In the genomic region with DNA sequence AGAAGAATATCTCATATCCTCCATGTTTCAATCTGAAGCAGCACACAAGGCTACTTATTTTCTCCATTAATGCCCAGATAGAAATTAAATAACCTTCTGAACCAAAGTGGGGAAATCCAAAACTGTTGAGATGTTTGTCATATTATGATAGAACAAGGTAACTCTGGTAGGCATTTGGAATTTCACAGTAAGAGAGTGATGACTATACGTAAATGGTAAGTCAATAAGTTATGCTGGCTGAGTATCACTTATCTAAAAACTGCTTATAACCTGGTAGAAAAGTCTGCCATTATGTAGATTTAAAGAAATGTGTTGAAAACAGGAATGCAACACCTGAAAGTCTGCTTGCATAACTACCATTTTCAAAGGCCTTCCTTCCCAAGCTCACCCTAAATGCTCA, we compare ENCODE assay signal across 36 cellular contexts.
"Had no signal": no experiment of that assay in that cellular context is flagged by ENCODE, and none has a peak within 500 bp of the region (broad histone marks: within the 10 kb centered on the region; RNA-seq: fewer than 3 reads in every experiment).

No MANE protein-coding gene starts in this region.

- H3K27ac ChIP-seq: brain microvascular endothelial cell, coronary artery, esophagus muscularis mucosa, foreskin keratinocyte, gastrocnemius medialis, WERI-Rb-1 had no signal

- DNase-seq: activated CD4-positive, alpha-beta memory T cell treated with anti-CD3 and anti-CD28 coated beads for 36 hours; activated CD4-positive, alpha-beta T cell treated with anti-CD3 and anti-CD28 coated beads for 36 hours; activated CD4-positive, alpha-beta T cell treated with anti-CD3 and anti-CD28 coated beads, Interleukin-2, amount 10 ng/mL, durations not matched to agents 24 days and 14 days; activated CD4-positive, CD25-positive, alpha-beta regulatory T cell; activated CD4-positive, CD25-positive, alpha-beta regulatory T cell treated with anti-CD3 and anti-CD28 coated beads, Interleukin-2, amount 50 U/mL, for 72 hours; activated CD8-positive, alpha-beta memory T cell treated with anti-CD3 and anti-CD28 coated beads, Interleukin-2, amount 10 ng/mL, durations not matched to agents 7 days and 5 days; activated CD8-positive, alpha-beta memory T cell treated with anti-CD3 and anti-CD28 coated beads, Interleukin-2, amount 50 U/mL, for 4 hours; activated CD8-positive, alpha-beta T cell treated with anti-CD3 and anti-CD28 coated beads, Interleukin-2, amount 10 ng/mL, durations not matched to agents 7 days and 5 days; activated effector memory CD4-positive, alpha-beta T cell treated with Interleukin-2 at 50 U/mL for 16 hours; activated gamma-delta T cell treated with Interleukin-2 at 50 U/mL for 16 hours; activated naive CD4-positive, alpha-beta T cell treated with anti-CD3 and anti-CD28 coated beads, Interleukin-2, amount 50 U/mL, for 16 hours; activated naive CD4-positive, alpha-beta T cell treated with Interleukin-2 at 50 U/mL for 16 hours; activated T-cell treated with anti-CD3 and anti-CD28 coated beads, Interleukin-2, amount 50 U/mL, for 4 hours; amniotic stem cell; anterior cingulate cortex; brain microvascular endothelial cell; dorsolateral prefrontal cortex; effector memory CD4-positive, alpha-beta T cell; erythroblast; foreskin keratinocyte; gastrocnemius medialis; glutamatergic neuron; SW 1271; T-cell; T1000; WERI-Rb-1 had no signal

- H3K9me3 ChIP-seq: esophagus muscularis mucosa, gastrocnemius medialis had no signal

- H3K27me3 Mint-ChIP-seq: activated CD4-positive, alpha-beta memory T cell treated with anti-CD3 and anti-CD28 coated beads for 36 hours; activated CD4-positive, alpha-beta T cell treated with anti-CD3 and anti-CD28 coated beads for 36 hours; activated CD4-positive, alpha-beta T cell treated with anti-CD3 and anti-CD28 coated beads, Interleukin-2, amount 10 ng/mL, durations not matched to agents 24 days and 14 days; activated CD8-positive, alpha-beta memory T cell treated with anti-CD3 and anti-CD28 coated beads, Interleukin-2, amount 10 ng/mL, durations not matched to agents 7 days and 5 days; activated naive CD8-positive, alpha-beta T cell; activated T-helper 17 cell treated with anti-CD3 and anti-CD28 coated beads, Interleukin-2, amount 50 U/mL, for 72 hours; central memory CD8-positive, alpha-beta T cell; dendritic cell treated with granulocyte-macrophage colony-stimulating factor and Interleukin-4, amounts not matched to agents 40 ng/mL and 50 ng/mL, for 4 days; T-cell had no signal

- ATAC-seq: activated CD4-positive, alpha-beta T cell treated with anti-CD3 and anti-CD28 coated beads for 36 hours; activated CD8-positive, alpha-beta memory T cell treated with anti-CD3 and anti-CD28 coated beads, Interleukin-2, amount 10 ng/mL, durations not matched to agents 7 days and 5 days; activated CD8-positive, alpha-beta T cell treated with anti-CD3 and anti-CD28 coated beads, Interleukin-2, amount 10 ng/mL, durations not matched to agents 7 days and 5 days; activated T-cell treated with anti-CD3 and anti-CD28 coated beads, Interleukin-2, amount 50 U/mL, for 4 hours; activated T-helper 17 cell treated with anti-CD3 and anti-CD28 coated beads, Interleukin-2, amount 50 U/mL, for 72 hours; foreskin keratinocyte; gastrocnemius medialis; T-cell had no signal

- H3K4me1 ChIP-seq: esophagus muscularis mucosa, gastrocnemius medialis had no signal

- H3K9me3 Mint-ChIP-seq: activated CD4-positive, alpha-beta memory T cell treated with anti-CD3 and anti-CD28 coated beads for 36 hours; activated CD4-positive, alpha-beta T cell treated with anti-CD3 and anti-CD28 coated beads, Interleukin-2, amount 10 ng/mL, durations not matched to agents 24 days and 14 days; activated T-cell treated with anti-CD3 and anti-CD28 coated beads, Interleukin-2, amount 50 U/mL, for 4 hours; activated T-helper 17 cell treated with anti-CD3 and anti-CD28 coated beads, Interleukin-2, amount 50 U/mL, for 72 hours; central memory CD8-positive, alpha-beta T cell; dendritic cell treated with granulocyte-macrophage colony-stimulating factor and Interleukin-4, amounts not matched to agents 40 ng/mL and 50 ng/mL, for 4 days; T-cell; T-helper 1 cell treated with Interleukin-12 subunit alpha and Interleukin-12 subunit beta and Interleukin-4 antibody, amounts not matched to agents 30 μg/mL and 1 μg/mL, for 36 hours; T-helper 2 cell treated with Interferon-gamma antibody and Interleukin-4, amounts not matched to agents 5 μg/mL and 100 μg/mL, for 36 hours had no signal

- H3K4me3 ChIP-seq: coronary artery, dorsolateral prefrontal cortex, esophagus muscularis mucosa, gastrocnemius medialis had no signal

- H3K27ac Mint-ChIP-seq: activated CD4-positive, alpha-beta memory T cell treated with anti-CD3 and anti-CD28 coated beads for 36 hours; activated CD4-positive, alpha-beta T cell treated with anti-CD3 and anti-CD28 coated beads for 36 hours; activated CD4-positive, alpha-beta T cell treated with anti-CD3 and anti-CD28 coated beads, Interleukin-2, amount 10 ng/mL, durations not matched to agents 24 days and 14 days; activated CD8-positive, alpha-beta memory T cell treated with anti-CD3 and anti-CD28 coated beads, Interleukin-2, amount 10 ng/mL, durations not matched to agents 7 days and 5 days; activated CD8-positive, alpha-beta T cell treated with anti-CD3 and anti-CD28 coated beads, Interleukin-2, amount 10 ng/mL, durations not matched to agents 7 days and 5 days; activated naive CD8-positive, alpha-beta T cell; activated T-helper 17 cell treated with anti-CD3 and anti-CD28 coated beads, Interleukin-2, amount 50 U/mL, for 72 hours; dendritic cell treated with granulocyte-macrophage colony-stimulating factor and Interleukin-4, amounts not matched to agents 40 ng/mL and 50 ng/mL, for 4 days; T-cell; T-helper 1 cell treated with Interleukin-12 subunit alpha and Interleukin-12 subunit beta and Interleukin-4 antibody, amounts not matched to agents 30 μg/mL and 1 μg/mL, for 36 hours; T-helper 2 cell treated with Interferon-gamma antibody and Interleukin-4, amounts not matched to agents 5 μg/mL and 100 μg/mL, for 36 hours had no signal

- FAIRE-seq: astrocyte, bronchial epithelial cell had no signal

- H3K27me3 ChIP-seq: brain microvascular endothelial cell, dorsolateral prefrontal cortex, esophagus muscularis mucosa, foreskin keratinocyte, gastrocnemius medialis had no signal

- H3K4me1 Mint-ChIP-seq: central memory CD8-positive, alpha-beta T cell; T-cell had no signal

- H3K4me3 Mint-ChIP-seq: activated CD4-positive, alpha-beta memory T cell treated with anti-CD3 and anti-CD28 coated beads for 36 hours; activated CD4-positive, alpha-beta T cell treated with anti-CD3 and anti-CD28 coated beads for 36 hours; activated CD4-positive, alpha-beta T cell treated with anti-CD3 and anti-CD28 coated beads, Interleukin-2, amount 10 ng/mL, durations not matched to agents 24 days and 14 days; activated CD8-positive, alpha-beta memory T cell treated with anti-CD3 and anti-CD28 coated beads, Interleukin-2, amount 10 ng/mL, durations not matched to agents 7 days and 5 days; activated CD8-positive, alpha-beta T cell treated with anti-CD3 and anti-CD28 coated beads, Interleukin-2, amount 10 ng/mL, durations not matched to agents 7 days and 5 days; activated naive CD8-positive, alpha-beta T cell; activated T-cell treated with anti-CD3 and anti-CD28 coated beads, Interleukin-2, amount 50 U/mL, for 4 hours; activated T-helper 17 cell treated with anti-CD3 and anti-CD28 coated beads, Interleukin-2, amount 50 U/mL, for 72 hours; central memory CD8-positive, alpha-beta T cell; dendritic cell treated with granulocyte-macrophage colony-stimulating factor and Interleukin-4, amounts not matched to agents 40 ng/mL and 50 ng/mL, for 4 days; T-cell; T-helper 1 cell treated with Interleukin-12 subunit alpha and Interleukin-12 subunit beta and Interleukin-4 antibody, amounts not matched to agents 30 μg/mL and 1 μg/mL, for 36 hours; T-helper 2 cell treated with Interferon-gamma antibody and Interleukin-4, amounts not matched to agents 5 μg/mL and 100 μg/mL, for 36 hours had no signal
